ENCODE assay signal across 1 cellular context in genomic region chr6:36160147-36160760, GRCh38.
TF ChIP-seq lines count a peak whose summit lies in the region.

No MANE protein-coding gene starts in this region.

TF ChIP-seq in HepG2, 621 proteins besides CTCF, POLR2A, EP300 and RAD21:
- TF ChIP-seq MXI1 (IDR thresholded peaks at IDR 0.05; ENCODE audit: borderline replicate concordance, low read depth, low read length) (no peak), ZNF816 (CRISPR knock-in tag; IDR thresholded peaks at IDR 0.05; ENCODE audit: borderline replicate concordance) (no peak), ZNF12 (CRISPR knock-in tag; IDR thresholded peaks at IDR 0.05) (peak; percentile 99)
